ENCODE assay signal across 24 cellular contexts in genomic region chr12:56037161-56037560, GRCh38. TPM values are rescaled to one million over a fixed set of nuclear protein-coding genes. Genes with fewer than 3 reads are reported as not detected.
DNase-seq lines count a peak whose midpoint lies in the region; ATAC-seq and TF ChIP-seq lines count a peak whose summit lies in the region.
"Had no signal": no experiment of that assay in that cellular context is flagged by ENCODE, and none has a peak within 500 bp of the region (broad histone marks: within the 10 kb centered on the region; RNA-seq: fewer than 3 reads in every experiment).

No MANE protein-coding gene starts in this region.

- intact Hi-C loops in heart left ventricle (cut with DNase I), result loop anchor here in 3 of 10 donors (10.0 kb wide), 2 partner anchors 222 to 302 kb away; partner anchors contain the start of genes ORMDL2 (in 1 of the 3) and SARNP (in 1 of the 3)
- intact Hi-C loops in stomach (cut with DNase I; ENCODE audit: low total_unique reads), result loop anchor here (5.0 to 10.0 kb wide), 2 partner anchors 35 to 52 kb away; no protein-coding TSS in a partner anchor
- intact Hi-C loops in left colon (cut with DNase I, micrococcal nuclease), result loop anchor here in 1 of 2 donors (5.0 kb wide), 1 partner anchor 40 kb away; the partner anchor contains the start of gene SUOX

- H4K20me1 ChIP-seq in Loucy (ENCODE audit: insufficient read depth, low read length, poor library complexity, severe bottlenecking), result no peaks in the 10 kb centered on the region

- no peaks in the 10 kb centered on the region for H3F3A ChIP-seq in Loucy (ENCODE audit: low read depth)

- peaks cover 39% of the 10 kb centered on the region for H3K4me1 Mint-ChIP-seq in activated naive CD8-positive, alpha-beta T cell treated with anti-CD3 and anti-CD28 coated beads, Interleukin-2, amount 10 ng/mL, durations not matched to agents 7 days and 5 days

- H3K9ac ChIP-seq in Loucy (ENCODE audit: low read depth, low read length, poor library complexity, severe bottlenecking), result peak overlapping the region; percentile 14

- H3K4me3 ChIP-seq in cardiac muscle cell (no peak overlapping the region), heart left ventricle (no peak overlapping the region), Loucy (ENCODE audit: low read length, poor library complexity, severe bottlenecking) (no peak overlapping the region), neutrophil (ENCODE audit: low read depth in 1 of 2, low read length in 1 of 2) (no peak overlapping the region), stomach (no peak overlapping the region)
- H3K4me3 ChIP-seq: MG63, psoas muscle, SJCRH30, transverse colon had no signal

- no peak for DNase-seq in cardiac muscle cell (ENCODE audit: low read depth in 1 of 2, low spot score in 1 of 2)
- DNase-seq in heart left ventricle, result no peak
- no peak for DNase-seq in activated naive CD8-positive, alpha-beta T cell treated with anti-CD3 and anti-CD28 coated beads, Interleukin-2, amount 10 ng/mL, durations not matched to agents 7 days and 5 days
- DNase-seq in stomach, result no peak
- DNase-seq in left colon, result no peak
- DNase-seq: activated CD4-positive, alpha-beta T cell treated with anti-CD3 and anti-CD28 coated beads, Interleukin-2, amount 10 ng/mL, durations not matched to agents 7 days and 5 days; activated naive CD4-positive, alpha-beta T cell treated with anti-CD3 and anti-CD28 coated beads, Interleukin-2, amount 50 U/mL, for 16 hours; CD4-positive, alpha-beta T cell; DMS153; effector CD4-positive, alpha-beta T cell; foreskin keratinocyte; MG63; NCI-H1436; NCI-H510A treated with DMSO at 0.1 percent for 48 hours; nucleus accumbens; psoas muscle; SJCRH30; transverse colon had no signal

- no peak overlapping the region for H3K4me2 ChIP-seq in Loucy (ENCODE audit: low read depth, low read length, poor library complexity, severe bottlenecking)

- no peak for TF ChIP-seq POLR2A in heart left ventricle (IDR thresholded peaks at IDR 0.05)
- TF ChIP-seq POLR2A in stomach (IDR thresholded peaks at IDR 0.05), result no peak

- no peak for ATAC-seq in heart left ventricle
- no peak for ATAC-seq in activated naive CD8-positive, alpha-beta T cell treated with anti-CD3 and anti-CD28 coated beads, Interleukin-2, amount 10 ng/mL, durations not matched to agents 7 days and 5 days (ENCODE audit: low read depth)
- no peak for ATAC-seq in HG03280 (IDR thresholded peaks at IDR 0.05; ENCODE audit: unreplicated experiment)
- no peak for ATAC-seq in left colon
- ATAC-seq: foreskin keratinocyte, Panc1, psoas muscle had no signal

- no peaks in the 10 kb centered on the region for H3K27me3 Mint-ChIP-seq in activated naive CD8-positive, alpha-beta T cell treated with anti-CD3 and anti-CD28 coated beads, Interleukin-2, amount 10 ng/mL, durations not matched to agents 7 days and 5 days
- H3K27me3 Mint-ChIP-seq: activated CD4-positive, alpha-beta T cell treated with anti-CD3 and anti-CD28 coated beads, Interleukin-2, amount 10 ng/mL, durations not matched to agents 7 days and 5 days; CD4-positive, alpha-beta T cell; memory B cell had no signal

- H3K27me3 ChIP-seq in cardiac muscle cell (no peaks in the 10 kb centered on the region), heart left ventricle (no peaks in the 10 kb centered on the region), Loucy (ENCODE audit: insufficient read depth, low read length, poor library complexity, severe bottlenecking) (no peaks in the 10 kb centered on the region), neutrophil (no peaks in the 10 kb centered on the region), stomach (no peaks in the 10 kb centered on the region)
- H3K27me3 ChIP-seq: foreskin keratinocyte, MG63, SJCRH30, transverse colon had no signal

- H3K79me2 ChIP-seq in Loucy (ENCODE audit: insufficient read depth, low read length), result peaks cover 3% of the 10 kb centered on the region

- no peak overlapping the region for H2AFZ ChIP-seq in Loucy (ENCODE audit: low read length)

- H3K9me3 ChIP-seq in cardiac muscle cell (ENCODE audit: low read depth), result no peaks in the 10 kb centered on the region
- no peaks in the 10 kb centered on the region for H3K9me3 ChIP-seq in heart left ventricle
- H3K9me3 ChIP-seq in Loucy (ENCODE audit: insufficient read depth, low read depth, low read length), result no peaks in the 10 kb centered on the region
- H3K9me3 ChIP-seq in neutrophil, result no peaks in the 10 kb centered on the region
- H3K9me3 ChIP-seq in stomach, result no peaks in the 10 kb centered on the region
- H3K9me3 ChIP-seq: MG63, psoas muscle, SJCRH30, transverse colon had no signal

- H3K27ac ChIP-seq in cardiac muscle cell (peak overlapping the region; percentile 62), heart left ventricle (no peak overlapping the region), neutrophil (peak overlapping the region; percentile 36), stomach (no peak overlapping the region)
- H3K27ac ChIP-seq: foreskin keratinocyte, psoas muscle, SJCRH30, transverse colon, VCaP had no signal

- 72 to 76% (median 74%) methylated on average over 2 of the region's 2 CpGs for WGBS in heart left ventricle, 4 donors
- 58 to 70% (median 63%) methylated on average over 2 of the region's 2 CpGs for WGBS in stomach, 5 donors

- TF ChIP-seq CTCF in cardiac muscle cell (IDR thresholded peaks at IDR 0.05; ENCODE audit: low read depth, low read length) (no peak), heart left ventricle (IDR thresholded peaks at IDR 0.05) (no peak), Loucy (conservative IDR thresholded peaks at IDR 0.05; ENCODE audit: low read length) (no peak), neutrophil (IDR thresholded peaks at IDR 0.05) (no peak), stomach (IDR thresholded peaks at IDR 0.05) (no peak)

- H3K36me3 ChIP-seq in cardiac muscle cell, result peaks cover 42% of the 10 kb centered on the region
- peaks cover 0 to 58% (median 45%) of the 10 kb centered on the region in 9 donors for H3K36me3 ChIP-seq in heart left ventricle
- H3K36me3 ChIP-seq in Loucy (ENCODE audit: insufficient read depth, low read length), result peaks cover 4% of the 10 kb centered on the region; the same call in 1 of the 2 replicates
- no peaks in the 10 kb centered on the region for H3K36me3 ChIP-seq in neutrophil
- H3K36me3 ChIP-seq in stomach, result peaks cover 17 to 60% (median 52%) of the 10 kb centered on the region in 4 donors
- H3K36me3 ChIP-seq: SJCRH30, transverse colon had no signal

- peak overlapping the region; percentile 44 for H3K27ac Mint-ChIP-seq in activated naive CD8-positive, alpha-beta T cell treated with anti-CD3 and anti-CD28 coated beads, Interleukin-2, amount 10 ng/mL, durations not matched to agents 7 days and 5 days
- H3K27ac Mint-ChIP-seq: activated CD4-positive, alpha-beta T cell treated with anti-CD3 and anti-CD28 coated beads, Interleukin-2, amount 10 ng/mL, durations not matched to agents 7 days and 5 days; memory B cell had no signal

- TF ChIP-seq EP300 in stomach (IDR thresholded peaks at IDR 0.05), result no peak

- H3K4me1 ChIP-seq in cardiac muscle cell (ENCODE audit: low read depth) (peaks cover 7% of the 10 kb centered on the region), heart left ventricle (peaks cover 0 to 8% (median 6%) of the 10 kb centered on the region in 12 donors), Loucy (ENCODE audit: insufficient read depth, low read length, poor library complexity, severe bottlenecking) (peaks cover 11% of the 10 kb centered on the region), neutrophil (ENCODE audit: control insufficient read depth in 1 of 2, insufficient read depth in 1 of 2, low read depth in 1 of 2, low read length in 1 of 2) (peaks cover 25 to 29% of the 10 kb centered on the region in 2 experiments), stomach (peaks cover 0 to 9% (median 7%) of the 10 kb centered on the region in 4 donors)
- H3K4me1 ChIP-seq: SJCRH30 had no signal

- no peaks in the 10 kb centered on the region for H3K9me3 Mint-ChIP-seq in activated naive CD8-positive, alpha-beta T cell treated with anti-CD3 and anti-CD28 coated beads, Interleukin-2, amount 10 ng/mL, durations not matched to agents 7 days and 5 days
- H3K9me3 Mint-ChIP-seq: activated CD4-positive, alpha-beta T cell treated with anti-CD3 and anti-CD28 coated beads, Interleukin-2, amount 10 ng/mL, durations not matched to agents 7 days and 5 days; CD4-positive, alpha-beta T cell; memory B cell had no signal

- H3K4me3 Mint-ChIP-seq in activated naive CD8-positive, alpha-beta T cell treated with anti-CD3 and anti-CD28 coated beads, Interleukin-2, amount 10 ng/mL, durations not matched to agents 7 days and 5 days, result no peak overlapping the region
- H3K4me3 Mint-ChIP-seq: activated CD4-positive, alpha-beta T cell treated with anti-CD3 and anti-CD28 coated beads, Interleukin-2, amount 10 ng/mL, durations not matched to agents 7 days and 5 days; CD4-positive, alpha-beta T cell; memory B cell had no signal

- H3K36me3 Mint-ChIP-seq in activated naive CD8-positive, alpha-beta T cell treated with anti-CD3 and anti-CD28 coated beads, Interleukin-2, amount 10 ng/mL, durations not matched to agents 7 days and 5 days, result peaks cover 37% of the 10 kb centered on the region

- no peaks in the 10 kb centered on the region for H3K9me2 ChIP-seq in Loucy (replicated peaks; ENCODE audit: low read depth, low read length)

- POLR2A ChIA-PET in activated naive CD8-positive, alpha-beta T cell treated with anti-CD3 and anti-CD28 coated beads, Interleukin-2, amount 10 ng/mL, durations not matched to agents 7 days and 5 days (lab: Charles Lee), result interaction anchor here (0.6 to 0.7 kb wide), 2 partner anchors 9 to 305 kb away, joined by 3 read pairs; no protein-coding TSS in a partner anchor

RNA-seq across cellular contexts. Expression of gene RPS26, which starts 4.6 kb away (rescaled TPM):
- total RNA-seq in cardiac muscle cell (535 and 1,293 TPM in 2 replicates), heart left ventricle (100 to 1,000 TPM in 2 of 9 donors, 10 to 100 TPM in 7; 11.7 to 616 (median 23.2) TPM), stomach (100 to 1,000 TPM in 4 of 5 donors, 10 to 100 TPM in 1; 22.3 to 929 (median 265) TPM), left colon (10 to 100 TPM; 54.5 to 73.9 TPM)
- polyA plus RNA-seq in cardiac muscle cell (204 and 252 TPM in 2 replicates), heart left ventricle (1,000 to 10,000 TPM in 1 of 2 donors, 100 to 1,000 TPM in 1; 933 to 1,433 TPM), stomach (1,000 to 10,000 TPM; 1,182 to 1,748 (median 1,390) TPM)
- 10 to 100 TPM; 39.1 to 42.6 TPM for total RNA-seq in activated naive CD8-positive, alpha-beta T cell treated with anti-CD3 and anti-CD28 coated beads, Interleukin-2, amount 10 ng/mL, durations not matched to agents 7 days and 5 days

RNA-seq across cellular contexts. Expression of gene IKZF4, which starts 16.3 kb away (rescaled TPM):
- total RNA-seq in cardiac muscle cell, result 9.7 and 11.5 TPM in 2 replicates
- 12.5 and 18.1 TPM in 2 replicates for polyA plus RNA-seq in cardiac muscle cell
- total RNA-seq in heart left ventricle, result 10 to 100 TPM in 1 of 9 donors, 1 to 10 TPM in 8; 4.3 to 10.3 (median 6.9) TPM
- polyA plus RNA-seq in heart left ventricle, result 1 to 10 TPM; 2.6 to 3.2 TPM
- 10 to 100 TPM; 14.9 to 18.2 TPM for total RNA-seq in activated naive CD8-positive, alpha-beta T cell treated with anti-CD3 and anti-CD28 coated beads, Interleukin-2, amount 10 ng/mL, durations not matched to agents 7 days and 5 days
- total RNA-seq in stomach, result 10 to 100 TPM in 1 of 5 donors, 1 to 10 TPM in 4; 2.3 to 15.6 (median 3.5) TPM
- polyA plus RNA-seq in stomach, result 1 to 10 TPM; 1.5 to 2.9 (median 2.4) TPM
- 1 to 10 TPM; 3.9 to 5.0 TPM for total RNA-seq in left colon

RNA-seq across cellular contexts. Expression of gene SUOX, which starts 40.1 kb away (rescaled TPM):
- total RNA-seq in cardiac muscle cell, result 38.2 and 52.4 TPM in 2 replicates
- polyA plus RNA-seq in cardiac muscle cell, result 45.3 and 59.6 TPM in 2 replicates
- total RNA-seq in heart left ventricle, result 10 to 100 TPM; 25.0 to 59.5 (median 32.0) TPM
- 10 to 100 TPM; 26.2 to 28.6 TPM for polyA plus RNA-seq in heart left ventricle
- 10 to 100 TPM in 1 of 2 experiments, 1 to 10 TPM in 1; 8.1 to 11.4 TPM for total RNA-seq in activated naive CD8-positive, alpha-beta T cell treated with anti-CD3 and anti-CD28 coated beads, Interleukin-2, amount 10 ng/mL, durations not matched to agents 7 days and 5 days
- total RNA-seq in stomach, result 10 to 100 TPM in 2 of 5 donors, 1 to 10 TPM in 3; 9.0 to 67.7 (median 10.0) TPM
- polyA plus RNA-seq in stomach, result 10 to 100 TPM in 2 of 3 donors, 1 to 10 TPM in 1; 8.4 to 14.3 (median 11.8) TPM
- 10 to 100 TPM; 24.1 to 24.4 TPM for total RNA-seq in left colon

RNA-seq across cellular contexts. Expression of gene ERBB3, which starts 42.8 kb away (rescaled TPM):
- 22.0 and 26.6 TPM in 2 replicates for total RNA-seq in cardiac muscle cell
- polyA plus RNA-seq in cardiac muscle cell, result 10.5 and 21.0 TPM in 2 replicates
- 1 to 10 TPM in 8 of 9 donors, under 1 TPM in 1; 0.90 to 4.5 (median 1.8) TPM for total RNA-seq in heart left ventricle
- polyA plus RNA-seq in heart left ventricle, result 1 to 10 TPM; 2.7 to 3.4 TPM
- 1 to 10 TPM; 7.1 to 8.1 TPM for total RNA-seq in activated naive CD8-positive, alpha-beta T cell treated with anti-CD3 and anti-CD28 coated beads, Interleukin-2, amount 10 ng/mL, durations not matched to agents 7 days and 5 days
- total RNA-seq in stomach, result 100 to 1,000 TPM; 218 to 367 (median 286) TPM
- polyA plus RNA-seq in stomach, result 10 to 100 TPM; 26.6 to 45.9 (median 43.1) TPM
- total RNA-seq in left colon, result 100 to 1,000 TPM; 188 to 261 TPM

Comparison
In these comparisons a context has a peak if more than half of its experiments do, and no peak if none do; other contexts are left out.
1. H3K27ac ChIP-seq: peak in cardiac muscle cell (single experiment) and neutrophil (single experiment); none in heart left ventricle (0 of 12) and stomach (0 of 5).